Comparison of ENCODE assay signal across 11 cellular contexts in the genomic region with DNA sequence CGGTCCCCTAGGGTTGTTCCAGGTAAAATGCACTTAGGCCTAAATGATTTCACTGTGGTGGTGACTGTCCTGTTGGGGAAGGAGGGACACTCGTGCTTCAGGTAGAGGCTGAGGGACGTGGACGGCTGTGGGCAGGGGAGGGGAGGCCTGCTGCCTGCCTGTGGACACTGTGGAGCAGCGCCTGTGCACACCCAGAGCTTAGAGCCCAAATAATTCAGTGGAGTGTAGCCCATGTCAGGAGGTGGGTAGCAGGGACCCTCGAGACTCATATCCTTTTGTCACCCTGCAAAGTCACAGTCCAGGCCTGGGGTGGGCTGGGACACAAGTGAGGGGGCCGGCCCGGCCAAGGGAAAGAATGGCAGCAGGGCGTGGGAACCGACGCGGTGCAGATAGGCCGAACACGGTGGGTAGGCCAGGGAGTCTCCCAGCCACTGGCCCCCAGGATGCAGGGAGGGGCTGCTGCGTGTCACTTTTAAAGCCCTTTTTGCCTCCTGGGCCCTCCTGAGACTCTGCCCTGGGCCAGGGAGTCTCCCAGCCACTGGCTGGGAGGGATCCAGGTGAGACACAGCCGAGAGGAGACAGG. TPM values are rescaled to one million over a fixed set of nuclear protein-coding genes. Genes with fewer than 3 reads are reported as not detected.
DNase-seq lines count a peak whose midpoint lies in the region; ATAC-seq and TF ChIP-seq lines count a peak whose summit lies in the region.
"Had no signal": no experiment of that assay in that cellular context is flagged by ENCODE, and none has a peak within 500 bp of the region (broad histone marks: within the 10 kb centered on the region; RNA-seq: fewer than 3 reads in every experiment).

No MANE protein-coding gene starts in this region.

- POLR2A ChIA-PET in CD4-positive, alpha-beta memory T cell (lab: Charles Lee; ENCODE audit: partially characterized antibody) = interaction anchor here (1.0 to 4.2 kb wide), 5 partner anchors 22 to 129 kb away, joined by 4 to 51 read pairs (median 8); a partner anchor contains a TSS
- POLR2A ChIA-PET in Panc1 (lab: Charles Lee) = no interaction called here

- TF ChIP-seq EP300 in ovary (IDR thresholded peaks at IDR 0.05) = no peak

- no peak for TF ChIP-seq POLR2A in ovary (IDR thresholded peaks at IDR 0.05)

- no TSS peak for BruUV-seq in Panc1 (replicated peaks; lab: Mats Ljungman, UMichigan)

- in situ Hi-C loops in Panc1 (cut with HindIII; ENCODE audit: low pct_unique_long_range_greater_than_20kb, low sequenced_read_pairs) = no loop called here

- no peak overlapping the region for H3K27ac ChIP-seq in CD4-positive, alpha-beta memory T cell (ENCODE audit: low read depth, low read length)
- H3K27ac ChIP-seq in Panc1 (ENCODE audit: low read length) (peak overlapping the region; percentile 77), WERI-Rb-1 (no peak overlapping the region), ovary (no peak overlapping the region)
- H3K27ac ChIP-seq: parathyroid adenoma had no signal

- H3K27me3 ChIP-seq in CD4-positive, alpha-beta memory T cell (ENCODE audit: insufficient read depth, low read length) = peaks cover 4% of the 10 kb centered on the region
- no peaks in the 10 kb centered on the region for H3K27me3 ChIP-seq in Panc1 (ENCODE audit: control insufficient read depth, insufficient read depth, low read length)
- no peaks in the 10 kb centered on the region for H3K27me3 ChIP-seq in WERI-Rb-1 (ENCODE audit: insufficient read depth, low read depth, severe bottlenecking)
- no peaks in the 10 kb centered on the region for H3K27me3 ChIP-seq in ovary

- H3K27me3 Mint-ChIP-seq in CD4-positive, alpha-beta memory T cell = peaks cover 5 to 12% of the 10 kb centered on the region in 2 donors

- H3K9me3 ChIP-seq in CD4-positive, alpha-beta memory T cell (ENCODE audit: control insufficient read depth in 1 of 2, low read length in 2 of 2) = no peaks in the 10 kb centered on the region
- H3K9me3 ChIP-seq in Panc1 (ENCODE audit: control insufficient read depth, insufficient read depth, low read depth, low read length) (no peaks in the 10 kb centered on the region), WERI-Rb-1 (ENCODE audit: severe bottlenecking) (no peaks in the 10 kb centered on the region), ovary (no peaks in the 10 kb centered on the region)

- DNase-seq in CD4-positive, alpha-beta memory T cell = no peak
- DNase-seq in Panc1 (ENCODE audit: low read depth, low spot score) (no peak), fibroblast of villous mesenchyme (ENCODE audit: low read depth) (no peak), retinal pigment epithelial cell (ENCODE audit: low read depth) (no peak), WERI-Rb-1 (no peak), ovary (no peak), NCI-H510A treated with DMSO at 0.1 percent for 48 hours (lab: John Stamatoyannopoulos, UW) (no peak)
- no peak for DNase-seq in stimulated activated naive CD4-positive, alpha-beta T cell (lab: John Stamatoyannopoulos, UW)

- no peak for TF ChIP-seq CTCF in Panc1 (IDR thresholded peaks at IDR 0.05)
- no peak for TF ChIP-seq CTCF in fibroblast of villous mesenchyme (IDR thresholded peaks at IDR 0.05; ENCODE audit: insufficient read depth, low read depth, low read length)
- no peak for TF ChIP-seq CTCF in retinal pigment epithelial cell (conservative IDR thresholded peaks at IDR 0.05; ENCODE audit: low read depth, low read length)
- TF ChIP-seq CTCF in WERI-Rb-1 (IDR thresholded peaks at IDR 0.05; ENCODE audit: low read depth, low read length) = no peak
- TF ChIP-seq CTCF in ovary (IDR thresholded peaks at IDR 0.05) = no peak

- intact Hi-C loops in CD4-positive, alpha-beta memory T cell (cut with micrococcal nuclease) = no loop called here
- intact Hi-C loops in Panc1 (cut with micrococcal nuclease; ENCODE audit: unreplicated experiment) = loop anchor here (10.0 kb wide), 1 partner anchor 119 kb away; a partner anchor contains a TSS
- intact Hi-C loops in ovary (cut with DNase I) = loop anchor here in 1 of 4 donors (5.0 kb wide), 1 partner anchor 126 kb away; no protein-coding TSS in a partner anchor

- CTCF ChIA-PET in CD4-positive, alpha-beta memory T cell (lab: Charles Lee; ENCODE audit: partially characterized antibody) = interaction anchor here (2.7 kb wide), 1 partner anchor 114 kb away, joined by 21 read pairs; no protein-coding TSS in a partner anchor
- CTCF ChIA-PET in Panc1 (lab: Charles Lee) = interaction anchor here (0.9 kb wide), 1 partner anchor 200 kb away, joined by 3 read pairs; no protein-coding TSS in a partner anchor

- peaks cover 9 to 26% (median 16%) of the 10 kb centered on the region in 4 donors for H3K4me1 Mint-ChIP-seq in CD4-positive, alpha-beta memory T cell

- H3K36me3 Mint-ChIP-seq in CD4-positive, alpha-beta memory T cell = no peaks in the 10 kb centered on the region

- H3K36me3 ChIP-seq in CD4-positive, alpha-beta memory T cell (ENCODE audit: insufficient read depth, low read length) = no peaks in the 10 kb centered on the region
- H3K36me3 ChIP-seq in Panc1 (ENCODE audit: control insufficient read depth, insufficient read depth, low read length) = no peaks in the 10 kb centered on the region
- H3K36me3 ChIP-seq in WERI-Rb-1 = peaks cover 8% of the 10 kb centered on the region
- no peaks in the 10 kb centered on the region for H3K36me3 ChIP-seq in ovary

- peak overlapping the region in 1 of 7 donors; percentile 63 for H3K27ac Mint-ChIP-seq in CD4-positive, alpha-beta memory T cell
- H3K27ac Mint-ChIP-seq: stimulated activated naive CD8-positive, alpha-beta T cell treated with anti-CD3 and anti-CD28 coated beads, Interleukin-15, Interleukin-2, amounts not matched to agents 100 ng/mL and 50 ng/mL, for 24 hours had no signal

- H3K4me1 ChIP-seq in CD4-positive, alpha-beta memory T cell (ENCODE audit: insufficient read depth, low read length) = peaks cover 29% of the 10 kb centered on the region
- H3K4me1 ChIP-seq in Panc1 (ENCODE audit: control insufficient read depth, insufficient read depth, low read length) (peaks cover 51% of the 10 kb centered on the region), ovary (ENCODE audit: insufficient read depth) (peaks cover 18% of the 10 kb centered on the region)

- H3K9me3 Mint-ChIP-seq in CD4-positive, alpha-beta memory T cell = no peaks in the 10 kb centered on the region
- H3K9me3 Mint-ChIP-seq: stimulated activated naive CD8-positive, alpha-beta T cell treated with anti-CD3 and anti-CD28 coated beads, Interleukin-15, Interleukin-2, amounts not matched to agents 100 ng/mL and 50 ng/mL, for 24 hours had no signal

- H3K4me3 ChIP-seq in CD4-positive, alpha-beta memory T cell (ENCODE audit: low read length in 2 of 2) = no peak overlapping the region
- H3K4me3 ChIP-seq in Panc1 (ENCODE audit: low read depth in 2 of 2, low read length in 2 of 2) = peak overlapping the region; percentile 29 to 52
- H3K4me3 ChIP-seq in fibroblast of villous mesenchyme (ENCODE audit: low read depth, low read length) = peak overlapping the region; percentile 54
- H3K4me3 ChIP-seq in retinal pigment epithelial cell (ENCODE audit: low read length) = peak overlapping the region; percentile 33
- no peak overlapping the region for H3K4me3 ChIP-seq in WERI-Rb-1 (ENCODE audit: low read depth, low read length)
- H3K4me3 ChIP-seq in ovary = no peak overlapping the region

- H3K4me3 Mint-ChIP-seq in CD4-positive, alpha-beta memory T cell = peak overlapping the region in 6 of 8 donors; percentile 32 to 55 (median 50)
- H3K4me3 Mint-ChIP-seq: stimulated activated naive CD8-positive, alpha-beta T cell treated with anti-CD3 and anti-CD28 coated beads, Interleukin-15, Interleukin-2, amounts not matched to agents 100 ng/mL and 50 ng/mL, for 24 hours had no signal

- WGBS in ovary, 3 donors = 77 to 84% (median 81%) methylated on average over 16 of the region's 16 CpGs

- no peak for ATAC-seq in Panc1

RNA-seq across cellular contexts. Expression of a gene that starts 0.7 kb away (rescaled TPM):
- total RNA-seq in CD4-positive, alpha-beta memory T cell = 1 to 10 TPM; 1.7 to 2.1 TPM
- under 1 TPM; 0.16 to 0.40 TPM for polyA plus RNA-seq in CD4-positive, alpha-beta memory T cell
- total RNA-seq in Panc1 (2021; ENCODE audit: unreplicated experiment) (174 TPM), fibroblast of villous mesenchyme (52.7 and 59.3 TPM in 2 replicates), ovary (100 to 1,000 TPM in 1 of 7 donors, 10 to 100 TPM in 6; 25.0 to 118 (median 78.7) TPM)
- 287 TPM for polyA plus RNA-seq in Panc1 (2012; ENCODE audit: insufficient read length)
- 100 to 1,000 TPM in 1 of 2 donors, 1 to 10 TPM in 1; 6.3 to 101 TPM for polyA plus RNA-seq in ovary

RNA-seq across cellular contexts. Expression of a gene that starts 6.4 kb away (rescaled TPM):
- total RNA-seq in CD4-positive, alpha-beta memory T cell = not detected
- polyA plus RNA-seq in CD4-positive, alpha-beta memory T cell = not detected
- total RNA-seq in Panc1 (2021; ENCODE audit: unreplicated experiment) = 15.3 TPM
- polyA plus RNA-seq in Panc1 (2012; ENCODE audit: insufficient read length) = 42.9 TPM
- total RNA-seq in fibroblast of villous mesenchyme = 0.32 and 1.3 TPM in 2 replicates
- total RNA-seq in ovary = 1 to 10 TPM in 1 of 7 donors, under 1 TPM in 2, not detected in 4; 0.46 to 1.1 (median 0.78) TPM
- under 1 TPM in 1 of 2 donors, not detected in 1; 0.17 TPM for polyA plus RNA-seq in ovary
- total RNA-seq: G401 had no signal

RNA-seq across cellular contexts. Expression of a gene that starts 16.3 kb away (rescaled TPM):
- 10 to 100 TPM; 48.5 to 49.8 TPM for total RNA-seq in CD4-positive, alpha-beta memory T cell
- polyA plus RNA-seq in CD4-positive, alpha-beta memory T cell = 10 to 100 TPM in 1 of 2 donors, 1 to 10 TPM in 1; 3.1 to 10.0 TPM
- total RNA-seq in Panc1 (2021; ENCODE audit: unreplicated experiment) (85.7 TPM), fibroblast of villous mesenchyme (23.5 and 27.6 TPM in 2 replicates), ovary (10 to 100 TPM; 25.8 to 44.5 (median 30.3) TPM)
- polyA plus RNA-seq in Panc1 (2012; ENCODE audit: insufficient read length) = 64.6 TPM
- polyA plus RNA-seq in ovary = 10 to 100 TPM in 1 of 2 donors, under 1 TPM in 1; 0.95 to 26.7 TPM

RNA-seq across cellular contexts. Expression of a gene that starts 21.7 kb away (rescaled TPM):
- total RNA-seq in CD4-positive, alpha-beta memory T cell = 10 to 100 TPM in 1 of 2 experiments, 1 to 10 TPM in 1; 9.3 to 12.0 TPM
- 10 to 100 TPM; 13.5 to 20.1 TPM for polyA plus RNA-seq in CD4-positive, alpha-beta memory T cell
- 39.8 TPM for total RNA-seq in Panc1 (2021; ENCODE audit: unreplicated experiment)
- polyA plus RNA-seq in Panc1 (2012; ENCODE audit: insufficient read length) = 71.0 TPM
- total RNA-seq in fibroblast of villous mesenchyme = 25.5 and 31.9 TPM in 2 replicates
- 10 to 100 TPM; 17.1 to 38.1 (median 23.9) TPM for total RNA-seq in ovary
- polyA plus RNA-seq in ovary = 10 to 100 TPM in 1 of 2 donors, 1 to 10 TPM in 1; 1.9 to 27.3 TPM

RNA-seq across cellular contexts. Expression of a gene that starts 21.8 kb away (rescaled TPM):
- total RNA-seq in CD4-positive, alpha-beta memory T cell = 100 to 1,000 TPM; 157 to 177 TPM
- polyA plus RNA-seq in CD4-positive, alpha-beta memory T cell = 10 to 100 TPM; 20.7 to 50.8 TPM
- total RNA-seq in Panc1 (2021; ENCODE audit: unreplicated experiment) (115 TPM), fibroblast of villous mesenchyme (62.6 and 69.9 TPM in 2 replicates), ovary (100 to 1,000 TPM in 4 of 7 donors, 10 to 100 TPM in 3; 47.0 to 150 (median 131) TPM)
- 138 TPM for polyA plus RNA-seq in Panc1 (2012; ENCODE audit: insufficient read length)
- polyA plus RNA-seq in ovary = 10 to 100 TPM; 51.7 to 72.1 TPM

Comparison
In these comparisons a context has a peak if more than half of its experiments do, and no peak if none do; other contexts are left out.
1. H3K4me3 ChIP-seq: peak in Panc1 (2 of 2), fibroblast of villous mesenchyme (single experiment) and retinal pigment epithelial cell (single experiment); none in CD4-positive, alpha-beta memory T cell (0 of 2), WERI-Rb-1 (single experiment) and ovary (single experiment).
2. RNA of a gene that starts 0.7 kb away (total RNA-seq): 174 TPM in Panc1 (single experiment), 25.0 to 118 TPM in ovary and 52.7 to 59.3 TPM in fibroblast of villous mesenchyme; 1.7 to 2.1 TPM in CD4-positive, alpha-beta memory T cell; every median in the first group is over 4 times any median in the second.